In genomic region chrX:54043696-54044125, GRCh38 we compare ENCODE assay signal across 8 cellular contexts. TPM values are rescaled to one million over a fixed set of nuclear protein-coding genes. Genes with fewer than 3 reads are reported as not detected.
A peak's percentile ranks its signal among the peaks of the same experiment; 100 is the strongest.
DNase-seq lines count a peak whose midpoint lies in the region; ATAC-seq and TF ChIP-seq lines count a peak whose summit lies in the region.

No MANE protein-coding gene starts in this region.

- H3K14ac ChIP-seq in mesenchymal stem cell (ENCODE audit: low read length in 2 of 2): no peak overlapping the region

- peaks cover 18% of the 10 kb centered on the region for H3K79me2 ChIP-seq in DND-41 (ENCODE audit: insufficient read depth, low read length)

- peak; percentile 13; the same call in 2 of the 3 replicates for ATAC-seq in DND-41 (ENCODE audit: insufficient read depth, low read depth)
- peak; percentile 12 for ATAC-seq in GM19438 (IDR thresholded peaks at IDR 0.05; ENCODE audit: low read depth, unreplicated experiment)
- peak; percentile 9 for ATAC-seq in HG03521 (IDR thresholded peaks at IDR 0.05; ENCODE audit: unreplicated experiment)

- H2AK5ac ChIP-seq in mesenchymal stem cell (ENCODE audit: low read length, severe bottlenecking): no peak overlapping the region

- H2BK120ac ChIP-seq in mesenchymal stem cell (ENCODE audit: low read depth, low read length): peak overlapping the region; percentile 61

- no peak for TF ChIP-seq CTCF in DND-41 (IDR thresholded peaks at IDR 0.05; ENCODE audit: borderline replicate concordance, extremely low read depth, low read length, poor library complexity, severe bottlenecking)

- H3K4me1 ChIP-seq in DND-41 (ENCODE audit: insufficient read depth, low read length) (peaks cover 29% of the 10 kb centered on the region), mesenchymal stem cell (ENCODE audit: control insufficient read depth, insufficient read depth, low read depth, low read length) (peaks cover 3% of the 10 kb centered on the region), stomach smooth muscle (ENCODE audit: control insufficient read depth, insufficient read depth, low read length) (no peaks in the 10 kb centered on the region)
- H3K4me1 ChIP-seq in effector memory CD4-positive, alpha-beta T cell (ENCODE audit: control insufficient read depth, insufficient read depth, low read length, poor library complexity, severe bottlenecking): peaks cover 3% of the 10 kb centered on the region

- H4K8ac ChIP-seq in mesenchymal stem cell (ENCODE audit: low read length): peak overlapping the region; percentile 72

- WGBS in mesenchymal stem cell: 0% methylated on average over 13 of the region's 39 CpGs

- H2BK15ac ChIP-seq in mesenchymal stem cell (ENCODE audit: low read depth, poor library complexity, severe bottlenecking): peak overlapping the region; percentile 90

- H3K4ac ChIP-seq in mesenchymal stem cell (ENCODE audit: low read depth in 1 of 2, low read length in 2 of 2): peak overlapping the region in 1 of 2 experiments; percentile 92

- H3K23ac ChIP-seq in mesenchymal stem cell (ENCODE audit: low read length in 2 of 2): no peak overlapping the region

- no peaks in the 10 kb centered on the region for H3K79me1 ChIP-seq in mesenchymal stem cell (replicated peaks; ENCODE audit: low read length, poor library complexity, severe bottlenecking)

- H2BK12ac ChIP-seq in mesenchymal stem cell (ENCODE audit: low read length in 2 of 2): no peak overlapping the region

- H3K27me3 ChIP-seq in DND-41 (ENCODE audit: insufficient read depth, low read length, poor library complexity) (no peaks in the 10 kb centered on the region), mesenchymal stem cell (ENCODE audit: control insufficient read depth in 1 of 2, insufficient read depth in 1 of 2, low read length in 2 of 2) (no peaks in the 10 kb centered on the region), stomach smooth muscle (ENCODE audit: control insufficient read depth in 1 of 2, insufficient read depth in 2 of 2, low read length in 2 of 2) (no peaks in the 10 kb centered on the region)
- H3K27me3 ChIP-seq in effector memory CD4-positive, alpha-beta T cell (replicated peaks; ENCODE audit: control insufficient read depth, insufficient read depth, low read length, poor library complexity, severe bottlenecking): no peaks in the 10 kb centered on the region

- H3K4me3 ChIP-seq in DND-41 (ENCODE audit: low read depth in 1 of 2, low read length in 2 of 2): peak overlapping the region; percentile 76 to 92; a peak in 3 of 4 replicates
- peak overlapping the region; percentile 68 for H3K4me3 ChIP-seq in effector memory CD4-positive, alpha-beta T cell (ENCODE audit: insufficient read depth, low read depth, low read length, poor library complexity, severe bottlenecking)
- peak overlapping the region; percentile 71 to 85 for H3K4me3 ChIP-seq in mesenchymal stem cell (ENCODE audit: insufficient read depth in 1 of 2, low read depth in 1 of 2, low read length in 2 of 2)
- peak overlapping the region; percentile 68 to 80 for H3K4me3 ChIP-seq in stomach smooth muscle (ENCODE audit: low read length in 2 of 2)

- DNase-seq in DND-41 (peak; percentile 40), UCSD-AML1 (lab: John Stamatoyannopoulos, UW; ENCODE audit: unreplicated experiment) (peak; percentile 67), mesenchymal stem cell (peak; percentile 48), cerebellar nuclear complex (lab: John Stamatoyannopoulos, UW) (no peak)
- DNase-seq in effector memory CD4-positive, alpha-beta T cell: peak in 2 of 3 donors; percentile 16 to 17

- H3K9me3 ChIP-seq in DND-41 (ENCODE audit: insufficient read depth, low read length, severe bottlenecking) (no peaks in the 10 kb centered on the region), mesenchymal stem cell (ENCODE audit: control insufficient read depth, low read length) (no peaks in the 10 kb centered on the region), stomach smooth muscle (ENCODE audit: control insufficient read depth in 2 of 2, low read length in 2 of 2) (no peaks in the 10 kb centered on the region)
- H3K9me3 ChIP-seq in effector memory CD4-positive, alpha-beta T cell (ENCODE audit: control insufficient read depth, low read length): no peaks in the 10 kb centered on the region

- H2BK5ac ChIP-seq in mesenchymal stem cell (ENCODE audit: low read depth, low read length, poor library complexity, severe bottlenecking): peak overlapping the region; percentile 82

- H3K36me3 ChIP-seq in DND-41 (ENCODE audit: insufficient read depth, low read length) (peaks cover 23% of the 10 kb centered on the region), mesenchymal stem cell (ENCODE audit: control insufficient read depth in 1 of 2, insufficient read depth in 2 of 2, low read depth in 1 of 2, low read length in 2 of 2) (peaks cover 0 to 25% of the 10 kb centered on the region in 2 experiments), stomach smooth muscle (ENCODE audit: control insufficient read depth in 2 of 2, insufficient read depth in 2 of 2, low read length in 2 of 2) (peaks cover 0 to 4% of the 10 kb centered on the region in 2 donors)
- H3K36me3 ChIP-seq in effector memory CD4-positive, alpha-beta T cell (ENCODE audit: control insufficient read depth, insufficient read depth, low read length): no peaks in the 10 kb centered on the region

- H3K9ac ChIP-seq in DND-41 (ENCODE audit: low read depth, low read length) (peak overlapping the region; percentile 96), mesenchymal stem cell (ENCODE audit: low read length) (peak overlapping the region; percentile 95), stomach smooth muscle (ENCODE audit: low read length in 2 of 2) (peak overlapping the region; percentile 84 to 85)

- H3K4me2 ChIP-seq in DND-41 (ENCODE audit: insufficient read depth, low read length) (peak overlapping the region; percentile 85), mesenchymal stem cell (ENCODE audit: low read length, poor library complexity, severe bottlenecking) (peak overlapping the region; percentile 86)

- H3K27ac ChIP-seq in DND-41 (ENCODE audit: low read length): peak overlapping the region; percentile 90
- H3K27ac ChIP-seq in effector memory CD4-positive, alpha-beta T cell (ENCODE audit: insufficient read depth, low read length, poor library complexity, severe bottlenecking): peak overlapping the region; percentile 87
- H3K27ac ChIP-seq in mesenchymal stem cell (ENCODE audit: low read length, poor library complexity, severe bottlenecking): peak overlapping the region; percentile 82
- H3K27ac ChIP-seq in stomach smooth muscle (ENCODE audit: low read length): peak overlapping the region; percentile 92

- H3K18ac ChIP-seq in mesenchymal stem cell (ENCODE audit: low read depth in 1 of 2, low read length in 2 of 2): peak overlapping the region; percentile 79 to 93

- H2AFZ ChIP-seq in DND-41 (ENCODE audit: low read depth, low read length) (peak overlapping the region; percentile 82), mesenchymal stem cell (ENCODE audit: low read depth, low read length) (no peak overlapping the region)

- H4K91ac ChIP-seq in mesenchymal stem cell (ENCODE audit: low read length): peak overlapping the region; percentile 15

- no peaks in the 10 kb centered on the region for H4K20me1 ChIP-seq in DND-41 (ENCODE audit: insufficient read depth, low read length)

RNA-seq across cellular contexts. Expression of gene PHF8, which starts 0.6 kb away (rescaled TPM):
- 6.9 TPM for polyA plus RNA-seq in mesenchymal stem cell (2013, experiment 1 of 2)
- polyA plus RNA-seq in mesenchymal stem cell (2013, experiment 2 of 2): 6.9 TPM

Comparison
In these comparisons a context has a peak if more than half of its experiments do, and no peak if none do; other contexts are left out.
1. DNase-seq: peak in DND-41 (single experiment), UCSD-AML1 (single experiment), effector memory CD4-positive, alpha-beta T cell (2 of 3) and mesenchymal stem cell (single experiment); none in cerebellar nuclear complex (0 of 2).
2. Peak in every context shown above with its lines, with median percentiles within 50 percentile points of each other: ATAC-seq, H3K27ac ChIP-seq, H3K4me3 ChIP-seq and H3K9ac ChIP-seq.